Comparison of ENCODE assay signal across 10 cellular contexts in the genomic region with DNA sequence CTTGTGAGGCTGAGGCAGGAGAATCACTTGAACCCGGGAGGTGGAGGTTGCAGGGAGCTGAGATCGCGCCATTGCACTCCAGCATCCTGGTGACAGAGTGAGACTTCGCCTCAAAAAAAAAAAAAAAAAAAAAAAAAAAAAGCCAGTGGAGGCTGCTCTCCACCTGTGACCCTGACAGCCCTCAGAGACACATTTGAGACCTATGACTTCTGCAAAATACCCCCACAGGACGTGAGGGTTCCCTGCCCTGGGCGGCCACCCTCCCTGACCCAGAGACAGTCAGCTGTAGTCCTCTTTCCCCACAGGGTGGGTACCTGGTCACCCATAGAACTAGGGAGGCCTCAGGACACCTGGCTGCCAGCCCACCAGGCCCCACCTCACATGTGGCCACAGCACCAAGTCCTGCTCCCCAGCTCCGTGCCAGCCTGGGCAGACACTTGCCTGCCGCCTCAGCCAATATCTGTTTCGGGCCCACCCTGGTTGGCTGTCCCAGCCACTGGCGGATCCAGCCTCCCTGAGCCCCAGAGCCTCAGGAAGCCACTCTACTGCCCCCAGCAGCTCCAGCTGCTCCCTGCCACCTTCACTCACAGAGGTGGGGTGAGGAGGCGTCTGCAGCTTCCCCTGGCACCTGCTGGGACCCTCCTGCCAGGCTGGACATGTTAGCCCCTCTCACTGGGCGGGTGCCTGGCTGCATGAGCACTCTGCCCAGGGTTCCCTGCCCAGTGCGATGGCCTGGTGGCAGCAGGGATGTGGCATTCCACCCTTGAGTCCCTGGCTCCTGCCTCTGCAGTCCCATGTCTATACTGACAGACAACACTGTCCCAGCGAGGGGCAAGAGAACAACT. TPM values are rescaled to one million over a fixed set of nuclear protein-coding genes. Genes with fewer than 3 reads are reported as not detected.
DNase-seq lines count a peak whose midpoint lies in the region; FAIRE-seq and TF ChIP-seq lines count a peak whose summit lies in the region.
"Had no signal": no experiment of that assay in that cellular context is flagged by ENCODE, and none has a peak within 500 bp of the region (broad histone marks: within the 10 kb centered on the region; RNA-seq: fewer than 3 reads in every experiment).

No MANE protein-coding gene starts in this region.

- H3K27ac ChIP-seq in neutrophil = peak overlapping the region; percentile 97

- peak overlapping the region; percentile 78 to 94 (median 90) for H3K27ac Mint-ChIP-seq in CD14-positive monocyte
- H3K27ac Mint-ChIP-seq in IgD-negative memory B cell = peak overlapping the region; percentile 94 to 99 (median 96)
- peak overlapping the region; percentile 96 for H3K27ac Mint-ChIP-seq in dendritic cell treated with granulocyte-macrophage colony-stimulating factor and Interleukin-4, amounts not matched to agents 40 ng/mL and 50 ng/mL, for 4 days

- H3K27me3 Mint-ChIP-seq in CD14-positive monocyte (ENCODE audit: low read depth in 3 of 3) = peaks cover 0 to 2% (median 0%) of the 10 kb centered on the region in 3 donors
- H3K27me3 Mint-ChIP-seq in IgD-negative memory B cell = no peaks in the 10 kb centered on the region
- no peaks in the 10 kb centered on the region for H3K27me3 Mint-ChIP-seq in dendritic cell treated with granulocyte-macrophage colony-stimulating factor and Interleukin-4, amounts not matched to agents 40 ng/mL and 50 ng/mL, for 4 days

- H3K4me3 Mint-ChIP-seq in CD14-positive monocyte (no peak overlapping the region), IgD-negative memory B cell (peak overlapping the region; percentile 44 to 89 (median 80))
- no peak overlapping the region for H3K4me3 Mint-ChIP-seq in dendritic cell treated with granulocyte-macrophage colony-stimulating factor and Interleukin-4, amounts not matched to agents 40 ng/mL and 50 ng/mL, for 4 days

- H3K4me1 ChIP-seq in neutrophil (ENCODE audit: control insufficient read depth in 1 of 2, insufficient read depth in 1 of 2, low read depth in 1 of 2, low read length in 1 of 2) = peaks cover 63 to 78% of the 10 kb centered on the region in 2 experiments

- H3K9me3 Mint-ChIP-seq in CD14-positive monocyte (no peaks in the 10 kb centered on the region), IgD-negative memory B cell (no peaks in the 10 kb centered on the region)
- no peaks in the 10 kb centered on the region for H3K9me3 Mint-ChIP-seq in dendritic cell treated with granulocyte-macrophage colony-stimulating factor and Interleukin-4, amounts not matched to agents 40 ng/mL and 50 ng/mL, for 4 days

- no peaks in the 10 kb centered on the region for H3K9me3 ChIP-seq in neutrophil

- DNase-seq in CD14-positive monocyte (ENCODE audit: low spot score) = no peak
- no peak for DNase-seq in DMS114 treated with DMSO at 0.1 percent for 48 hours (lab: John Stamatoyannopoulos, UW; ENCODE audit: unreplicated experiment)
- DNase-seq in amygdala (lab: John Stamatoyannopoulos, UW) = no peak
- DNase-seq in D721Med (ENCODE audit: insufficient read length, low spot score) = no peak
- no peak for DNase-seq in NCI-H1417 treated with DMSO at 0.1 percent for 48 hours (lab: John Stamatoyannopoulos, UW)
- DNase-seq: cortex of kidney had no signal

- H3K36me3 ChIP-seq in neutrophil = peaks cover 99% of the 10 kb centered on the region

- H3K4me3 ChIP-seq in neutrophil (ENCODE audit: low read depth in 1 of 2, low read length in 1 of 2) = no peak overlapping the region

- intact Hi-C loops in CD14-positive monocyte (cut with micrococcal nuclease) = loop anchor here in 1 of 2 donors (10.0 kb wide), 1 partner anchor 149 kb away; no protein-coding TSS in a partner anchor
- intact Hi-C loops in dendritic cell treated with granulocyte-macrophage colony-stimulating factor and Interleukin-4, amounts not matched to agents 40 ng/mL and 50 ng/mL, for 4 days (cut with micrococcal nuclease) = no loop called here

- no peak for FAIRE-seq in D721Med (lab: Jason Lieb, UNC)
- FAIRE-seq: TTC549 had no signal

- TF ChIP-seq CTCF in CD14-positive monocyte (IDR thresholded peaks at IDR 0.05) = no peak
- TF ChIP-seq CTCF in neutrophil (IDR thresholded peaks at IDR 0.05) = no peak
- TF ChIP-seq CTCF in D721Med (IDR thresholded peaks at IDR 0.05; ENCODE audit: insufficient read depth, missing control alignments) = no peak

- H3K36me3 Mint-ChIP-seq in CD14-positive monocyte = peaks cover 29 to 63% of the 10 kb centered on the region in 2 donors
- H3K36me3 Mint-ChIP-seq in IgD-negative memory B cell = peaks cover 3% of the 10 kb centered on the region
- H3K36me3 Mint-ChIP-seq in dendritic cell treated with granulocyte-macrophage colony-stimulating factor and Interleukin-4, amounts not matched to agents 40 ng/mL and 50 ng/mL, for 4 days (ENCODE audit: low read depth) = peaks cover 98% of the 10 kb centered on the region

- H3K27me3 ChIP-seq in neutrophil = no peaks in the 10 kb centered on the region

- H3K4me1 Mint-ChIP-seq in CD14-positive monocyte (peaks cover 43% of the 10 kb centered on the region), IgD-negative memory B cell (peaks cover 15 to 24% (median 19%) of the 10 kb centered on the region in 3 donors)
- H3K4me1 Mint-ChIP-seq in dendritic cell treated with granulocyte-macrophage colony-stimulating factor and Interleukin-4, amounts not matched to agents 40 ng/mL and 50 ng/mL, for 4 days (ENCODE audit: low read depth) = peaks cover 77% of the 10 kb centered on the region

RNA-seq across cellular contexts. Expression of a gene that starts 7.0 kb away (rescaled TPM):
- 10 to 100 TPM; 16.9 to 21.8 TPM for polyA plus RNA-seq in CD14-positive monocyte
- 83.9 TPM for polyA plus RNA-seq in IgD-negative memory B cell

RNA-seq across cellular contexts. Expression of a gene that starts 28.6 kb away (rescaled TPM):
- polyA plus RNA-seq in CD14-positive monocyte (1 to 10 TPM; 2.8 to 3.3 TPM), IgD-negative memory B cell (8.2 TPM)

RNA-seq across cellular contexts. Expression of a gene that starts 52.0 kb away (rescaled TPM):
- 10 to 100 TPM; 60.5 to 96.3 TPM for polyA plus RNA-seq in CD14-positive monocyte
- 136 TPM for polyA plus RNA-seq in IgD-negative memory B cell

RNA-seq across cellular contexts. Expression of a gene that starts 52.6 kb away (rescaled TPM):
- under 1 TPM; 0.41 to 0.80 TPM for polyA plus RNA-seq in CD14-positive monocyte
- 0.83 TPM for polyA plus RNA-seq in IgD-negative memory B cell

Comparison
In these comparisons a context has a peak if more than half of its experiments do, and no peak if none do; other contexts are left out.
1. H3K4me3 Mint-ChIP-seq: peak in IgD-negative memory B cell (4 of 4); none in CD14-positive monocyte (0 of 2) and dendritic cell treated with granulocyte-macrophage colony-stimulating factor and Interleukin-4, amounts not matched to agents 40 ng/mL and 50 ng/mL, for 4 days (single experiment).
2. Peak in every context shown above with its lines, with median percentiles within 50 percentile points of each other: H3K27ac Mint-ChIP-seq.